In genomic region chr5:170100051-170100943, GRCh38 we compare ENCODE assay signal across 8 cellular contexts. TPM values are rescaled to one million over a fixed set of nuclear protein-coding genes. Genes with fewer than 3 reads are reported as not detected.
DNase-seq lines count a peak whose midpoint lies in the region; ATAC-seq, FAIRE-seq and TF ChIP-seq lines count a peak whose summit lies in the region.

No MANE protein-coding gene starts in this region.

- in situ Hi-C loops in astrocyte of the spinal cord (cut with HindIII; ENCODE audit: low sequenced_read_pairs), result no loop called here

- TF ChIP-seq CTCF in BE2C (IDR thresholded peaks at IDR 0.05; ENCODE audit: low read depth, low read length), result peak; percentile 73
- TF ChIP-seq CTCF in GM20000 (IDR thresholded peaks at IDR 0.05; ENCODE audit: extremely low read depth, missing control alignments), result peak; percentile 55
- peak; percentile 72 for TF ChIP-seq CTCF in astrocyte of the spinal cord (IDR thresholded peaks at IDR 0.05; ENCODE audit: low read depth, low read length)

- H3K27me3 ChIP-seq in BE2C, result no peaks in the 10 kb centered on the region
- H3K27me3 ChIP-seq in small intestine (ENCODE audit: control insufficient read depth in 2 of 2, insufficient read depth in 2 of 2, low read length in 2 of 2), result no peaks in the 10 kb centered on the region

- peak; percentile 76 for DNase-seq in BE2C
- peak; percentile 77 for DNase-seq in GM20000 (ENCODE audit: low spot score)
- DNase-seq in NCI-H1694 (lab: John Stamatoyannopoulos, UW), result peak; percentile 70
- DNase-seq in T1000 (lab: John Stamatoyannopoulos, UW), result peak; percentile 31
- peak; percentile 84 for DNase-seq in astrocyte of the spinal cord (ENCODE audit: low read depth, low spot score)
- DNase-seq in hypothalamus (lab: John Stamatoyannopoulos, UW), result peak in 46 of 51 donors; percentile 9 to 90 (median 57)
- DNase-seq in small intestine, result peak; percentile 50

- FAIRE-seq in small intestine (lab: Jason Lieb, UNC), result no peak

- no peak for ATAC-seq in GM18519 (IDR thresholded peaks at IDR 0.05; ENCODE audit: low FRiP score, unreplicated experiment)

- WGBS in small intestine, 3 donors, result 26 to 32% (median 30%) methylated on average over 13 of the region's 13 CpGs

- no peak overlapping the region for H3K4me3 ChIP-seq in BE2C (ENCODE audit: low read depth, low read length)
- H3K4me3 ChIP-seq in astrocyte of the spinal cord (ENCODE audit: low read depth, low read length), result no peak overlapping the region
- no peak overlapping the region for H3K4me3 ChIP-seq in small intestine (ENCODE audit: low read depth in 1 of 2, low read length in 2 of 2)

- H3K27ac ChIP-seq in small intestine (ENCODE audit: low read depth in 1 of 2, low read length in 1 of 2), result no peak overlapping the region

- H3K4me1 ChIP-seq in BE2C, result no peaks in the 10 kb centered on the region
- H3K4me1 ChIP-seq in small intestine (ENCODE audit: control insufficient read depth in 2 of 2, insufficient read depth in 1 of 2, low read depth in 1 of 2, low read length in 1 of 2), result no peaks in the 10 kb centered on the region

- H3K36me3 ChIP-seq in BE2C, result no peaks in the 10 kb centered on the region
- H3K36me3 ChIP-seq in small intestine (ENCODE audit: control insufficient read depth in 2 of 2, insufficient read depth in 2 of 2, low read length in 2 of 2), result no peaks in the 10 kb centered on the region

- no peaks in the 10 kb centered on the region for H3K9me3 ChIP-seq in BE2C
- H3K9me3 ChIP-seq in small intestine (ENCODE audit: control insufficient read depth, low read depth), result no peaks in the 10 kb centered on the region

RNA-seq across cellular contexts. Expression of gene FOXI1, which starts 5.4 kb away (rescaled TPM):
- polyA plus RNA-seq in BE2C (2012; ENCODE audit: insufficient read depth, insufficient read length, low read depth), result not detected
- under 1 TPM in 1 of 3 donors, not detected in 2; 0.09 TPM for polyA plus RNA-seq in small intestine

Comparison
In these comparisons a context has a peak if more than half of its experiments do, and no peak if none do; other contexts are left out.
1. DNase-seq: peak in every context shown above with its lines; median percentile 84 in astrocyte of the spinal cord; 77 in GM20000; 76 in BE2C; 70 in NCI-H1694; 57 in hypothalamus; 50 in small intestine; 31 in T1000.